In genomic region chr1:58746757-58747156, GRCh38 we compare ENCODE assay signal across 1 cellular context.
TF ChIP-seq lines count a peak whose summit lies in the region.

No MANE protein-coding gene starts in this region.

TF ChIP-seq in endothelial cell of umbilical vein, 7 proteins besides CTCF, POLR2A, EP300 and RAD21:
- TF ChIP-seq EZH2 (IDR thresholded peaks at IDR 0.05; ENCODE audit: borderline replicate concordance, low read depth, low read length, severe bottlenecking): no peak
- TF ChIP-seq GATA2 (IDR thresholded peaks at IDR 0.05; ENCODE audit: insufficient read depth, insufficient read length, low read depth, low read length): no peak
- no peak for TF ChIP-seq POLR2AphosphoS5 (IDR thresholded peaks at IDR 0.05; ENCODE audit: insufficient read depth, low read depth, low read length)
- no peak for TF ChIP-seq MAX (IDR thresholded peaks at IDR 0.05; ENCODE audit: insufficient read depth, insufficient read length)
- no peak for TF ChIP-seq MYC (IDR thresholded peaks at IDR 0.05; ENCODE audit: low read depth, low read length)
- peak; percentile 83 for TF ChIP-seq FOS (IDR thresholded peaks at IDR 0.05; ENCODE audit: borderline replicate concordance, insufficient read depth, low read length)
- peak; percentile 35 for TF ChIP-seq JUN (IDR thresholded peaks at IDR 0.05; ENCODE audit: borderline replicate concordance, insufficient read depth, insufficient read length, low read depth)
